ENCODE assay signal across 20 cellular contexts in genomic region chr9:101307041-101307440, GRCh38.
DNase-seq lines count a peak whose midpoint lies in the region; ATAC-seq and TF ChIP-seq lines count a peak whose summit lies in the region.
"Had no signal": no experiment of that assay in that cellular context is flagged by ENCODE, and none has a peak within 500 bp of the region (broad histone marks: within the 10 kb centered on the region; RNA-seq: fewer than 3 reads in every experiment).

No MANE protein-coding gene starts in this region.

- H3K27ac ChIP-seq in mammary epithelial cell (ENCODE audit: insufficient read depth, low read depth, low read length) (no peak overlapping the region), osteoblast (ENCODE audit: low read depth, low read length) (no peak overlapping the region)
- H3K27ac ChIP-seq: GM23248, vagina had no signal

- in situ Hi-C loops in mammary epithelial cell (cut with MboI; ENCODE audit: low sequenced_read_pairs in 2 of 2) = loop anchor here (5.0 to 25.0 kb wide), 4 partner anchors 195 to 695 kb away; no protein-coding TSS in a partner anchor

- no peak for ATAC-seq in GM18909 (IDR thresholded peaks at IDR 0.05; ENCODE audit: poor library complexity, unreplicated experiment)
- ATAC-seq: activated CD8-positive, alpha-beta T cell treated with anti-CD3 and anti-CD28 coated beads for 36 hours; naive thymus-derived CD4-positive, alpha-beta T cell; stimulated activated effector memory CD8-positive, alpha-beta T cell treated with anti-CD3 and anti-CD28 coated beads, Interleukin-12 subunit alpha, Interleukin-12 subunit beta, amount 100 ng/mL, for 72 hours had no signal

- 28% methylated on average over 4 of the region's 4 CpGs for WGBS in mammary epithelial cell (ENCODE audit: low coverage, missing lambda C conversion rate)

- no peak overlapping the region for H3K9ac ChIP-seq in mammary epithelial cell (ENCODE audit: insufficient read depth, low read length)
- H3K9ac ChIP-seq: GM23248 had no signal

- CTCF ChIA-PET in mammary epithelial cell (lab: Charles Lee; ENCODE audit: low non-redundant PET) = interaction anchor here (0.7 kb wide), 1 partner anchor 47 kb away, joined by 3 read pairs; no protein-coding TSS in a partner anchor

- H3K36me3 ChIP-seq in mammary epithelial cell (ENCODE audit: insufficient read depth, low read length) (no peaks in the 10 kb centered on the region), osteoblast (ENCODE audit: insufficient read depth, low read length) (no peaks in the 10 kb centered on the region)
- H3K36me3 ChIP-seq: vagina had no signal

- H3K4me1 ChIP-seq in mammary epithelial cell (ENCODE audit: insufficient read depth, low read length) (peaks cover 19% of the 10 kb centered on the region), osteoblast (ENCODE audit: insufficient read depth, low read length) (no peaks in the 10 kb centered on the region)

- H3K4me2 ChIP-seq in mammary epithelial cell (ENCODE audit: insufficient read depth, low read depth, low read length) (peak overlapping the region; percentile 39), osteoblast (ENCODE audit: insufficient read depth, low read length) (no peak overlapping the region)

- H2AFZ ChIP-seq in mammary epithelial cell (ENCODE audit: low read depth, low read length) (peak overlapping the region; percentile 80), osteoblast (ENCODE audit: low read length) (no peak overlapping the region)
- H2AFZ ChIP-seq: GM23248 had no signal

- H3K4me3 ChIP-seq in mammary epithelial cell (replicated peaks in 1 of 3; ENCODE audit: insufficient read depth in 1 of 3, low read depth in 2 of 3, low read length in 3 of 3) (no peak overlapping the region), osteoblast (ENCODE audit: insufficient read depth, low read length) (no peak overlapping the region)
- H3K4me3 ChIP-seq: GM23248, vagina had no signal

- H3K27me3 ChIP-seq in mammary epithelial cell (ENCODE audit: insufficient read depth, low read length) (no peaks in the 10 kb centered on the region), osteoblast (ENCODE audit: insufficient read depth, low read length) (no peaks in the 10 kb centered on the region)
- H3K27me3 ChIP-seq: vagina had no signal

- intact Hi-C loops in mammary epithelial cell (cut with micrococcal nuclease) = no loop called here

- dilution Hi-C loops in mammary epithelial cell (cut with HindIII; ENCODE audit: low sequenced_read_pairs) = no loop called here

- no TSS peak for BruUV-seq in mammary epithelial cell (replicated peaks; lab: Mats Ljungman, UMichigan)

- DNase-seq in NCI-H1105 (lab: John Stamatoyannopoulos, UW) = peak; percentile 24
- peak; percentile 58 for DNase-seq in NCI-H69 (lab: John Stamatoyannopoulos, UW)
- DNase-seq in mammary epithelial cell = peak; percentile 1
- DNase-seq in osteoblast (ENCODE audit: insufficient read length, low spot score, missing footprints) = peak; percentile 3
- DNase-seq in stimulated activated CD4-positive, alpha-beta T cell treated with anti-CD3 and anti-CD28 coated beads, Interleukin-4, amount 100 ng/mL, for 4 hours = no peak
- no peak for DNase-seq in inferior parietal cortex (ENCODE audit: extremely low spot score)
- DNase-seq: activated CD4-positive, CD25-positive, alpha-beta regulatory T cell treated with anti-CD3 and anti-CD28 coated beads, Interleukin-2, amount 50 U/mL, for 72 hours; activated CD8-positive, alpha-beta T cell treated with anti-CD3 and anti-CD28 coated beads for 36 hours; activated effector memory CD4-positive, alpha-beta T cell treated with Interleukin-2 at 50 U/mL for 16 hours; activated naive CD8-positive, alpha-beta T cell treated with anti-CD3 and anti-CD28 coated beads, Interleukin-2, amount 10 ng/mL, durations not matched to agents 7 days and 5 days; GDM1; GM23248; head of caudate nucleus; HFFc6; naive thymus-derived CD4-positive, alpha-beta T cell; NCI-H226; retina had no signal

- H4K20me1 ChIP-seq in mammary epithelial cell (ENCODE audit: insufficient read depth, low read length) = no peaks in the 10 kb centered on the region
- H4K20me1 ChIP-seq in osteoblast (ENCODE audit: insufficient read depth, low read length) = no peaks in the 10 kb centered on the region

- TF ChIP-seq CTCF in mammary epithelial cell (conservative IDR thresholded peaks at IDR 0.05 in 1 of 2, IDR thresholded peaks at IDR 0.05 in 1 of 2; ENCODE audit: extremely low read depth in 1 of 2, insufficient read depth in 1 of 2, low read depth in 1 of 2, low read length in 2 of 2) = no peak
- no peak for TF ChIP-seq CTCF in osteoblast (IDR thresholded peaks at IDR 0.05; ENCODE audit: extremely low read depth, low read depth, low read length)

- H3K9me3 ChIP-seq in mammary epithelial cell (replicated peaks; ENCODE audit: insufficient read depth, low read length) (no peaks in the 10 kb centered on the region), osteoblast (ENCODE audit: low read depth, low read length) (no peaks in the 10 kb centered on the region)
- H3K9me3 ChIP-seq: vagina had no signal

- H3K79me2 ChIP-seq in mammary epithelial cell (ENCODE audit: insufficient read depth, low read length) (no peaks in the 10 kb centered on the region), osteoblast (ENCODE audit: insufficient read depth, low read length) (no peaks in the 10 kb centered on the region)

Comparison
In these comparisons a context has a peak if more than half of its experiments do, and no peak if none do; other contexts are left out.
1. DNase-seq: peak in NCI-H1105 (single experiment), NCI-H69 (single experiment), mammary epithelial cell (single experiment) and osteoblast (single experiment); none in stimulated activated CD4-positive, alpha-beta T cell treated with anti-CD3 and anti-CD28 coated beads, Interleukin-4, amount 100 ng/mL, for 4 hours (0 of 2) and inferior parietal cortex (single experiment).